30 cellular contexts compared by ENCODE assay signal in the genomic region with DNA sequence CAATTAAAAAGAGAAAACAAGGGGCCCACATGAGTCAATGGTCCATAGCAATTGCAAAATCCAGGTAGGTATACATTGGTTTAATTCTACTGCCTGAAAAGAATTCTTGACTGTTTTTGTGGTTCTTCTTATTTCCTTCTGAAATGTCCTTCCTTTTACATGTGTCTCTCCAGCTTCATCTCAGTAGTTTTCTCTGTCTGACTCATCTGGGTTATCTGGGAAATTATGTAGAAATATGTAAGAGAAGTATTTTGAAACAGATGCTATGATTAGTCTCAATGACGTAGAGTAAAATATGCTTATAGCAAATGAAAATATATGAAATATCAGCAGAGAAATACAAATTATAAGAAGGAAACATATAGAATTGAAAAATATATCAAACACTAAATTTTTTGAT.
"Had no signal": no experiment of that assay in that cellular context is flagged by ENCODE, and none has a peak within 500 bp of the region (broad histone marks: within the 10 kb centered on the region; RNA-seq: fewer than 3 reads in every experiment).

No MANE protein-coding gene starts in this region.

- H3K9me3 Mint-ChIP-seq: activated CD4-positive, alpha-beta memory T cell treated with anti-CD3 and anti-CD28 coated beads for 36 hours; activated T-helper 1 cell treated with anti-CD3 and anti-CD28 coated beads, Interleukin-12 subunit alpha, Interleukin-12 subunit beta, Interleukin-2, Interleukin-4 antibody, amounts not matched to agents 30 ng/mL and 10 ng/mL and 1 ng/mL, durations not matched to agents 14 hours and 24 hours and 36 hours; neural crest cell had no signal

- H2AFZ ChIP-seq: parathyroid adenoma had no signal

- H3K79me2 ChIP-seq: parathyroid adenoma had no signal

- H3K27ac ChIP-seq: breast epithelium, coronary artery, foreskin keratinocyte, heart left ventricle, parathyroid adenoma, psoas muscle, suprapubic skin, tibial artery, WERI-Rb-1 had no signal

- H3K4me3 ChIP-seq: breast epithelium, coronary artery, heart left ventricle, psoas muscle, suprapubic skin, tibial artery had no signal

- H3K4me1 ChIP-seq: breast epithelium, foreskin keratinocyte, heart left ventricle, parathyroid adenoma, psoas muscle, suprapubic skin, tibial artery had no signal

- H3K4me3 Mint-ChIP-seq: activated CD4-positive, alpha-beta memory T cell treated with anti-CD3 and anti-CD28 coated beads for 36 hours; activated CD4-positive, alpha-beta T cell treated with anti-CD3 and anti-CD28 coated beads, Interleukin-2, amount 10 ng/mL, durations not matched to agents 24 days and 14 days; activated naive CD4-positive, alpha-beta T cell treated with anti-CD3 and anti-CD28 coated beads, Interleukin-2, amount 10 ng/mL, durations not matched to agents 7 days and 5 days; activated naive CD8-positive, alpha-beta T cell treated with anti-CD3 and anti-CD28 coated beads, Interleukin-2, amount 10 ng/mL, durations not matched to agents 7 days and 5 days; activated T-helper 1 cell treated with anti-CD3 and anti-CD28 coated beads, Interleukin-12 subunit alpha, Interleukin-12 subunit beta, Interleukin-2, Interleukin-4 antibody, amounts not matched to agents 30 ng/mL and 10 ng/mL and 1 ng/mL, durations not matched to agents 14 hours and 24 hours and 36 hours; effector memory CD8-positive, alpha-beta T cell; immature natural killer cell; memory B cell; naive thymus-derived CD4-positive, alpha-beta T cell; neural crest cell; T-helper 17 cell had no signal

- DNase-seq: activated CD4-positive, alpha-beta memory T cell treated with anti-CD3 and anti-CD28 coated beads for 36 hours; activated CD4-positive, alpha-beta T cell treated with anti-CD3 and anti-CD28 coated beads, Interleukin-2, amount 10 ng/mL, durations not matched to agents 24 days and 14 days; activated CD8-positive, alpha-beta memory T cell treated with anti-CD3 and anti-CD28 coated beads, Interleukin-2, amount 50 U/mL, for 4 hours; activated effector memory CD4-positive, alpha-beta T cell treated with anti-CD3 and anti-CD28 coated beads, Interleukin-2, amount 50 U/mL, for 16 hours; activated naive CD4-positive, alpha-beta T cell treated with anti-CD3 and anti-CD28 coated beads, Interleukin-2, amount 10 ng/mL, durations not matched to agents 7 days and 5 days; activated naive CD8-positive, alpha-beta T cell treated with anti-CD3 and anti-CD28 coated beads, Interleukin-2, amount 10 ng/mL, durations not matched to agents 7 days and 5 days; activated T-cell treated with anti-CD3 and anti-CD28 coated beads, Interleukin-2, amount 50 U/mL, for 1 hour; amygdala; cerebellar nuclear complex; effector memory CD8-positive, alpha-beta T cell; heart left ventricle; hypothalamus; immature natural killer cell; midbrain; naive thymus-derived CD4-positive, alpha-beta T cell; occipital lobe; psoas muscle; stimulated activated naive CD4-positive, alpha-beta T cell; T-helper 17 cell; T1000; tibial artery; WERI-Rb-1 had no signal

- H3K4me1 Mint-ChIP-seq: activated CD4-positive, alpha-beta T cell treated with anti-CD3 and anti-CD28 coated beads, Interleukin-2, amount 10 ng/mL, durations not matched to agents 24 days and 14 days; activated naive CD4-positive, alpha-beta T cell treated with anti-CD3 and anti-CD28 coated beads, Interleukin-2, amount 10 ng/mL, durations not matched to agents 7 days and 5 days; activated naive CD8-positive, alpha-beta T cell treated with anti-CD3 and anti-CD28 coated beads, Interleukin-2, amount 10 ng/mL, durations not matched to agents 7 days and 5 days; immature natural killer cell; memory B cell; naive thymus-derived CD4-positive, alpha-beta T cell; neural crest cell; T-helper 17 cell had no signal

- H3K36me3 Mint-ChIP-seq: activated CD4-positive, alpha-beta memory T cell treated with anti-CD3 and anti-CD28 coated beads for 36 hours; activated naive CD4-positive, alpha-beta T cell treated with anti-CD3 and anti-CD28 coated beads, Interleukin-2, amount 10 ng/mL, durations not matched to agents 7 days and 5 days; activated naive CD8-positive, alpha-beta T cell treated with anti-CD3 and anti-CD28 coated beads, Interleukin-2, amount 10 ng/mL, durations not matched to agents 7 days and 5 days; immature natural killer cell; memory B cell; naive thymus-derived CD4-positive, alpha-beta T cell had no signal

- H3K9me3 ChIP-seq: breast epithelium, psoas muscle, suprapubic skin, tibial artery had no signal

- H3K27ac Mint-ChIP-seq: activated CD4-positive, alpha-beta memory T cell treated with anti-CD3 and anti-CD28 coated beads for 36 hours; activated CD4-positive, alpha-beta T cell treated with anti-CD3 and anti-CD28 coated beads, Interleukin-2, amount 10 ng/mL, durations not matched to agents 24 days and 14 days; activated naive CD4-positive, alpha-beta T cell treated with anti-CD3 and anti-CD28 coated beads, Interleukin-2, amount 10 ng/mL, durations not matched to agents 7 days and 5 days; activated naive CD8-positive, alpha-beta T cell treated with anti-CD3 and anti-CD28 coated beads, Interleukin-2, amount 10 ng/mL, durations not matched to agents 7 days and 5 days; activated T-helper 1 cell treated with anti-CD3 and anti-CD28 coated beads, Interleukin-12 subunit alpha, Interleukin-12 subunit beta, Interleukin-2, Interleukin-4 antibody, amounts not matched to agents 30 ng/mL and 10 ng/mL and 1 ng/mL, durations not matched to agents 14 hours and 24 hours and 36 hours; effector memory CD8-positive, alpha-beta T cell; immature natural killer cell; memory B cell; naive thymus-derived CD4-positive, alpha-beta T cell; T-helper 17 cell had no signal

- H3K36me3 ChIP-seq: breast epithelium, heart left ventricle, suprapubic skin, tibial artery, WERI-Rb-1 had no signal

- H3K9ac ChIP-seq: parathyroid adenoma had no signal

- H3K27me3 Mint-ChIP-seq: activated CD4-positive, alpha-beta memory T cell treated with anti-CD3 and anti-CD28 coated beads for 36 hours; activated CD4-positive, alpha-beta T cell treated with anti-CD3 and anti-CD28 coated beads, Interleukin-2, amount 10 ng/mL, durations not matched to agents 24 days and 14 days; activated naive CD4-positive, alpha-beta T cell treated with anti-CD3 and anti-CD28 coated beads, Interleukin-2, amount 10 ng/mL, durations not matched to agents 7 days and 5 days; activated naive CD8-positive, alpha-beta T cell treated with anti-CD3 and anti-CD28 coated beads, Interleukin-2, amount 10 ng/mL, durations not matched to agents 7 days and 5 days; effector memory CD8-positive, alpha-beta T cell; memory B cell; naive thymus-derived CD4-positive, alpha-beta T cell; T-helper 17 cell had no signal

- H3K27me3 ChIP-seq: breast epithelium, foreskin keratinocyte, heart left ventricle, suprapubic skin, tibial artery had no signal
